1 cellular context compared by ENCODE assay signal in the genomic region with DNA sequence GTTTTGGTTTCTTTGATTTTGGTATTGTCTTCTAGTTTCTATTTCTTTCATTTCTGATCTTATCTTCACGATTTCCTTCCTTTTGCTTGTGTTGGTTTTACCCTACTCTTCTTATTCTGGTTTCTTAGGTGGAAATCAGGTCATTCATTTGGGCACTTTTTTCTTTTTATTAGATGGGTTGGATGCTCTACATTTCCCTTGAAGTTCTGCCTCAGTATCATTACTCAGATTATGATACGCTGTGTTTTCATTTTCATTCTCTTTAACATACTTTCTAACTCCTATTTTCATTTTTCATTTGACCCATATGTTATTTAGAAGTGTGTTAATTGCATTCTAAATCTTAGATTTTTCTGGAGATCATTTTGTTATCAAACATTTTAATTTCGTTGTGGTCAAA.
TF ChIP-seq lines count a peak whose summit lies in the region.

No MANE protein-coding gene starts in this region.

TF ChIP-seq in SK-N-SH, 30 proteins besides CTCF, POLR2A, EP300 and RAD21 (continued from another document):
- TF ChIP-seq, protein P1, sequence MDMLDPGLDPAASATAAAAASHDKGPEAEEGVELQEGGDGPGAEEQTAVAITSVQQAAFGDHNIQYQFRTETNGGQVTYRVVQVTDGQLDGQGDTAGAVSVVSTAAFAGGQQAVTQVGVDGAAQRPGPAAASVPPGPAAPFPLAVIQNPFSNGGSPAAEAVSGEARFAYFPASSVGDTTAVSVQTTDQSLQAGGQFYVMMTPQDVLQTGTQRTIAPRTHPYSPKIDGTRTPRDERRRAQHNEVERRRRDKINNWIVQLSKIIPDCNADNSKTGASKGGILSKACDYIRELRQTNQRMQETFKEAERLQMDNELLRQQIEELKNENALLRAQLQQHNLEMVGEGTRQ (IDR thresholded peaks at IDR 0.05; ENCODE audit: borderline replicate concordance, low read depth, low read length) = no peak
- TF ChIP-seq NFIC (IDR thresholded peaks at IDR 0.05; ENCODE audit: borderline replicate concordance) (no peak), MEF2A (IDR thresholded peaks at IDR 0.05; ENCODE audit: borderline replicate concordance, low read depth) (no peak), TCF12 (IDR thresholded peaks at IDR 0.05) (no peak), SMC3 (IDR thresholded peaks at IDR 0.05; ENCODE audit: low read depth, low read length) (no peak)
- TF ChIP-seq, protein P2, sequence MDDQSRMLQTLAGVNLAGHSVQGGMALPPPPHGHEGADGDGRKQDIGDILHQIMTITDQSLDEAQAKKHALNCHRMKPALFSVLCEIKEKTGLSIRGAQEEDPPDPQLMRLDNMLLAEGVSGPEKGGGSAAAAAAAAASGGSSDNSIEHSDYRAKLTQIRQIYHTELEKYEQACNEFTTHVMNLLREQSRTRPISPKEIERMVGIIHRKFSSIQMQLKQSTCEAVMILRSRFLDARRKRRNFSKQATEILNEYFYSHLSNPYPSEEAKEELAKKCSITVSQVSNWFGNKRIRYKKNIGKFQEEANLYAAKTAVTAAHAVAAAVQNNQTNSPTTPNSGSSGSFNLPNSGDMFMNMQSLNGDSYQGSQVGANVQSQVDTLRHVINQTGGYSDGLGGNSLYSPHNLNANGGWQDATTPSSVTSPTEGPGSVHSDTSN (IDR thresholded peaks at IDR 0.05) = no peak
